In the genomic region with DNA sequence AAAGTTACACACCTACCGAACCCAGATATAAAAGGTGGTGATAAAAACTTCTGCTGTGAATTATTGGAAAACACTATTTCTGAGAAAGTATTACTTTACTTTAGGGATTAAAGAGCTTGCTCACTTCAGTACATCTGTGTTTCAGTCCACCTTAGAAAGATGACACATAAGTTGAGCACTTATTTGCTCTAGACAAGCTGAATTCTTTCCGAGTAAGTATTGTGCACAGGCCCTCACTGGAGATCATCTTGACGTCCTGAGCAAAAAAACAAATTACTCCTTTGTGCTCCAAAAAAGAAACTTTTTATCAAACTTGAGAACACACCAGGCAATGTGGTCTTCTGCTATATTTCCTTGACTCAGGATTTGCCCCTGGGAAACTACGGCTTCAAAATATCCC, we compare ENCODE assay signal across 21 cellular contexts.
"Had no signal": no experiment of that assay in that cellular context is flagged by ENCODE, and none has a peak within 500 bp of the region (broad histone marks: within the 10 kb centered on the region; RNA-seq: fewer than 3 reads in every experiment).

No MANE protein-coding gene starts in this region.

- H3K4me1 ChIP-seq: colonic mucosa, esophagus squamous epithelium, gastrocnemius medialis, heart right ventricle, left lung, lower lobe of right lung had no signal

- H3K27ac ChIP-seq: colonic mucosa, epithelial cell of prostate, esophagus squamous epithelium, gastrocnemius medialis, heart right ventricle, left lung, lower lobe of right lung had no signal

- DNase-seq: colonic mucosa; cortex of kidney; effector CD8-positive, alpha-beta T cell; effector memory CD8-positive, alpha-beta T cell; endodermal cell; erythroblast; esophagus squamous epithelium; foreskin fibroblast; foreskin melanocyte; gastrocnemius medialis; glutamatergic neuron; head of caudate nucleus; heart right ventricle; hippocampal formation; left cardiac atrium; left lung; left ventricle myocardium superior; lower lobe of right lung; mesenchymal stem cell; mucosa of descending colon had no signal

- H3K36me3 ChIP-seq: colonic mucosa, esophagus squamous epithelium, gastrocnemius medialis, heart right ventricle, left lung, lower lobe of right lung had no signal

- H3K4me3 ChIP-seq: colonic mucosa, esophagus squamous epithelium, gastrocnemius medialis, heart right ventricle, left lung, lower lobe of right lung, mucosa of descending colon had no signal

- H3K27me3 ChIP-seq: colonic mucosa, esophagus squamous epithelium, gastrocnemius medialis, heart right ventricle, left lung had no signal

- H3K9me3 ChIP-seq: colonic mucosa, esophagus squamous epithelium, gastrocnemius medialis, heart right ventricle, left lung, lower lobe of right lung, mucosa of descending colon had no signal
